In the genomic region with DNA sequence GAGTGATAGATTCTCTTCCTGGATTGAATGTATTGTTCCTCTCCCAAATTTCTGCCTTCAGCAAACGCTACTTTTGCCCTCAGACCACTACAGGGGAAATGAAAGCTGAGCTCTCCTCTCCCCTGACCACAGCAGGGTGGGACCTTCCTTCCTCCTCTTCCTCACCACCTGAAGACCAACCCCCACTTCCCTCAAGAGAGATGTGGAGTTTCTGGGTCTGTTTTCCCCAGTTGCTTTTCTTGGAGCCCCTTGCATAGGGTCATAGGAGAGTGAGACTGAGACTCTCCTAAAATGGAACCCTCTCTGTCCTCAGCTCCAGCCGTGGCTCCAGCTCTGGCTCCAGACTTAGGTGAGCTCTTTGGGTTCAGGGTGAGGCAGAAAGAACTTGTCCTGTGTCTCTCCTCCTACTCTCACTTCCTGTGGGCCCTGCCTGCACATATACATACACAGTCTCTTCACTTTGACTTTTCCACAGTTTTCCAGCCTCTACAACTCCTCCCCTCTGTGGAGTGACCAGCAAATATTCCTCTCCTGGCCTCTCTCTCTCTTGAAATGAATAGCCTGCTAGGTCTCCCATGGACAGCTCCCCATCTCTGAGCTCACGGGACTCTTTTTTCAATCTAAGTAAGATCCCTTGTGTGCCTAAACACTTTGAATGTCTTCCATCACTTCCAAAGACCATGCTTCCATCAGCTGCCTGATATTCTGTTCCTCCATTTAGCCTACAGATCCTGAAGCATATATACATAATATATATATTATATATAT, we compare ENCODE assay signal across 1 cellular context.
A peak's percentile ranks its signal among the peaks of the same experiment; 100 is the strongest.
TF ChIP-seq lines count a peak whose summit lies in the region.

No MANE protein-coding gene starts in this region.

TF ChIP-seq in K562, 482 proteins besides CTCF, POLR2A, EP300 and RAD21 (continued from another document):
- TF ChIP-seq, protein P1, sequence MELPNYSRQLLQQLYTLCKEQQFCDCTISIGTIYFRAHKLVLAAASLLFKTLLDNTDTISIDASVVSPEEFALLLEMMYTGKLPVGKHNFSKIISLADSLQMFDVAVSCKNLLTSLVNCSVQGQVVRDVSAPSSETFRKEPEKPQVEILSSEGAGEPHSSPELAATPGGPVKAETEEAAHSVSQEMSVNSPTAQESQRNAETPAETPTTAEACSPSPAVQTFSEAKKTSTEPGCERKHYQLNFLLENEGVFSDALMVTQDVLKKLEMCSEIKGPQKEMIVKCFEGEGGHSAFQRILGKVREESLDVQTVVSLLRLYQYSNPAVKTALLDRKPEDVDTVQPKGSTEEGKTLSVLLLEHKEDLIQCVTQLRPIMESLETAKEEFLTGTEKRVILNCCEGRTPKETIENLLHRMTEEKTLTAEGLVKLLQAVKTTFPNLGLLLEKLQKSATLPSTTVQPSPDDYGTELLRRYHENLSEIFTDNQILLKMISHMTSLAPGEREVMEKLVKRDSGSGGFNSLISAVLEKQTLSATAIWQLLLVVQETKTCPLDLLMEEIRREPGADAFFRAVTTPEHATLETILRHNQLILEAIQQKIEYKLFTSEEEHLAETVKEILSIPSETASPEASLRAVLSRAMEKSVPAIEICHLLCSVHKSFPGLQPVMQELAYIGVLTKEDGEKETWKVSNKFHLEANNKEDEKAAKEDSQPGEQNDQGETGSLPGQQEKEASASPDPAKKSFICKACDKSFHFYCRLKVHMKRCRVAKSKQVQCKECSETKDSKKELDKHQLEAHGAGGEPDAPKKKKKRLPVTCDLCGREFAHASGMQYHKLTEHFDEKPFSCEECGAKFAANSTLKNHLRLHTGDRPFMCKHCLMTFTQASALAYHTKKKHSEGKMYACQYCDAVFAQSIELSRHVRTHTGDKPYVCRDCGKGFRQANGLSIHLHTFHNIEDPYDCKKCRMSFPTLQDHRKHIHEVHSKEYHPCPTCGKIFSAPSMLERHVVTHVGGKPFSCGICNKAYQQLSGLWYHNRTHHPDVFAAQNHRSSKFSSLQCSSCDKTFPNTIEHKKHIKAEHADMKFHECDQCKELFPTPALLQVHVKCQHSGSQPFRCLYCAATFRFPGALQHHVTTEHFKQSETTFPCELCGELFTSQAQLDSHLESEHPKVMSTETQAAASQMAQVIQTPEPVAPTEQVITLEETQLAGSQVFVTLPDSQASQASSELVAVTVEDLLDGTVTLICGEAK (IDR thresholded peaks at IDR 0.05): 0 out of 2 replicates have a peak, but pooled peaks have one; percentile 48
- TF ChIP-seq, protein P1 (CRISPR knock-in tag; IDR thresholded peaks at IDR 0.05): no peak
- TF ChIP-seq, protein P2, sequence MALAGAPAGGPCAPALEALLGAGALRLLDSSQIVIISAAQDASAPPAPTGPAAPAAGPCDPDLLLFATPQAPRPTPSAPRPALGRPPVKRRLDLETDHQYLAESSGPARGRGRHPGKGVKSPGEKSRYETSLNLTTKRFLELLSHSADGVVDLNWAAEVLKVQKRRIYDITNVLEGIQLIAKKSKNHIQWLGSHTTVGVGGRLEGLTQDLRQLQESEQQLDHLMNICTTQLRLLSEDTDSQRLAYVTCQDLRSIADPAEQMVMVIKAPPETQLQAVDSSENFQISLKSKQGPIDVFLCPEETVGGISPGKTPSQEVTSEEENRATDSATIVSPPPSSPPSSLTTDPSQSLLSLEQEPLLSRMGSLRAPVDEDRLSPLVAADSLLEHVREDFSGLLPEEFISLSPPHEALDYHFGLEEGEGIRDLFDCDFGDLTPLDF (CRISPR knock-in tag; IDR thresholded peaks at IDR 0.05): no peak
- peak; percentile 72; the same call in 1 of the 2 replicates for TF ChIP-seq ZNF780A (CRISPR knock-in tag; IDR thresholded peaks at IDR 0.05)
- TF ChIP-seq HNRNPUL1 (IDR thresholded peaks at IDR 0.05; ENCODE audit: low read length): no peak
- no peak for TF ChIP-seq MTA1 (IDR thresholded peaks at IDR 0.05; ENCODE audit: borderline replicate concordance)
- TF ChIP-seq CC2D1A (IDR thresholded peaks at IDR 0.05): no peak
- TF ChIP-seq ZNF316 (IDR thresholded peaks at IDR 0.05): no peak
